In genomic region chr17:58052951-58053715, GRCh38 we compare ENCODE assay signal across 15 cellular contexts. TPM values are rescaled to one million over a fixed set of nuclear protein-coding genes. Genes with fewer than 3 reads are reported as not detected.
DNase-seq lines count a peak whose midpoint lies in the region; FAIRE-seq and TF ChIP-seq lines count a peak whose summit lies in the region.
"Had no signal": no experiment of that assay in that cellular context is flagged by ENCODE, and none has a peak within 500 bp of the region (broad histone marks: within the 10 kb centered on the region; RNA-seq: fewer than 3 reads in every experiment).

No MANE protein-coding gene starts in this region.

- no peak overlapping the region for H3K27ac ChIP-seq in testis
- H3K27ac ChIP-seq: KMS-11 had no signal

- no peaks in the 10 kb centered on the region for H3K9me3 Mint-ChIP-seq in activated T-cell treated with anti-CD3 and anti-CD28 coated beads, Interleukin-2, amount 50 U/mL, for 24 hours

- H3K9me3 ChIP-seq in testis = no peaks in the 10 kb centered on the region

- no peaks in the 10 kb centered on the region for H3K36me3 Mint-ChIP-seq in activated T-cell treated with anti-CD3 and anti-CD28 coated beads, Interleukin-2, amount 50 U/mL, for 24 hours (ENCODE audit: low read depth)
- H3K36me3 Mint-ChIP-seq: CD4-positive, CD25-positive, alpha-beta regulatory T cell had no signal

- H3K36me3 ChIP-seq in testis (ENCODE audit: low read depth, missing control alignments) = no peaks in the 10 kb centered on the region

- intact Hi-C loops in testis (cut with DNase I; ENCODE audit: low total_unique reads) = no loop called here

- H3K4me3 Mint-ChIP-seq in activated T-cell treated with anti-CD3 and anti-CD28 coated beads, Interleukin-2, amount 50 U/mL, for 24 hours = no peak overlapping the region
- H3K4me3 Mint-ChIP-seq: CD4-positive, CD25-positive, alpha-beta regulatory T cell had no signal

- H3K27me3 Mint-ChIP-seq in activated T-cell treated with anti-CD3 and anti-CD28 coated beads, Interleukin-2, amount 50 U/mL, for 24 hours = peaks cover 2% of the 10 kb centered on the region

- WGBS in testis, 2 donors = 71 to 74% methylated on average over 8 of the region's 8 CpGs

- H3K27me3 ChIP-seq in testis = no peaks in the 10 kb centered on the region

- DNase-seq in HTR-8/SVneo (ENCODE audit: insufficient read length, low spot score) (no peak), fibroblast of mammary gland (ENCODE audit: low read depth) (peak; percentile 2), testis (no peak), DMS 273 treated with DMSO at 0.1 percent for 48 hours (lab: John Stamatoyannopoulos, UW) (no peak), NCI-H2227 treated with DMSO at 0.1 percent for 48 hours (lab: John Stamatoyannopoulos, UW) (no peak)
- peak; percentile 32 for DNase-seq in activated T-cell treated with anti-CD3 and anti-CD28 coated beads, Interleukin-2, amount 50 U/mL, for 24 hours
- peak; percentile 3 to 14 (median 9) for DNase-seq in stimulated activated CD4-positive, alpha-beta T cell treated with anti-CD3 and anti-CD28 coated beads, TNF-alpha, amount 100 ng/mL, for 4 hours (ENCODE audit: low read depth in 3 of 3)
- DNase-seq: activated gamma-delta T cell treated with Interleukin-2 at 50 U/mL for 16 hours; CD4-positive, CD25-positive, alpha-beta regulatory T cell; HCEC 1CT; NCI-H1417 treated with DMSO at 0.1 percent for 48 hours; SIG-M5; T-helper 9 cell had no signal

- no peak for TF ChIP-seq POLR2A in testis (IDR thresholded peaks at IDR 0.05)

- FAIRE-seq in HTR-8/SVneo (lab: Jason Lieb, UNC) = peak; percentile 65
- FAIRE-seq: bronchial epithelial cell had no signal

- no peak for TF ChIP-seq CTCF in fibroblast of mammary gland (conservative IDR thresholded peaks at IDR 0.05; ENCODE audit: control insufficient read depth, insufficient read depth, low read depth, low read length)
- no peak for TF ChIP-seq CTCF in testis (IDR thresholded peaks at IDR 0.05)

- peak overlapping the region; percentile 4 for H3K27ac Mint-ChIP-seq in activated T-cell treated with anti-CD3 and anti-CD28 coated beads, Interleukin-2, amount 50 U/mL, for 24 hours

- no peaks in the 10 kb centered on the region for H3K4me1 ChIP-seq in testis

- no peak overlapping the region for H3K4me3 ChIP-seq in fibroblast of mammary gland (ENCODE audit: control insufficient read depth, low read depth, low read length)
- H3K4me3 ChIP-seq in testis = no peak overlapping the region

- H3K4me1 Mint-ChIP-seq in activated T-cell treated with anti-CD3 and anti-CD28 coated beads, Interleukin-2, amount 50 U/mL, for 24 hours (ENCODE audit: low read depth) = peaks cover 14% of the 10 kb centered on the region

RNA-seq across cellular contexts. Expression of gene DYNLL2, which starts 30.1 kb away (rescaled TPM):
- 10 to 100 TPM; 33.6 to 36.7 TPM for total RNA-seq in testis
- 52.7 TPM for polyA plus RNA-seq in testis (ENCODE audit: insufficient read depth, low read depth, low replicate concordance)

RNA-seq across cellular contexts. Expression of gene SRSF1, which starts 46.1 kb away (rescaled TPM):
- total RNA-seq in testis = 100 to 1,000 TPM; 150 to 159 TPM
- polyA plus RNA-seq in testis (ENCODE audit: insufficient read depth, low read depth, low replicate concordance) = 128 TPM

Comparison
In these comparisons a context has a peak if more than half of its experiments do, and no peak if none do; other contexts are left out.
1. DNase-seq: peak in activated T-cell treated with anti-CD3 and anti-CD28 coated beads, Interleukin-2, amount 50 U/mL, for 24 hours (single experiment), fibroblast of mammary gland (single experiment) and stimulated activated CD4-positive, alpha-beta T cell treated with anti-CD3 and anti-CD28 coated beads, TNF-alpha, amount 100 ng/mL, for 4 hours (3 of 3); none in HTR-8/SVneo (single experiment), testis (single experiment), DMS 273 treated with DMSO at 0.1 percent for 48 hours (single experiment) and NCI-H2227 treated with DMSO at 0.1 percent for 48 hours (single experiment).